Comparison of ENCODE assay signal across 17 cellular contexts in the genomic region with DNA sequence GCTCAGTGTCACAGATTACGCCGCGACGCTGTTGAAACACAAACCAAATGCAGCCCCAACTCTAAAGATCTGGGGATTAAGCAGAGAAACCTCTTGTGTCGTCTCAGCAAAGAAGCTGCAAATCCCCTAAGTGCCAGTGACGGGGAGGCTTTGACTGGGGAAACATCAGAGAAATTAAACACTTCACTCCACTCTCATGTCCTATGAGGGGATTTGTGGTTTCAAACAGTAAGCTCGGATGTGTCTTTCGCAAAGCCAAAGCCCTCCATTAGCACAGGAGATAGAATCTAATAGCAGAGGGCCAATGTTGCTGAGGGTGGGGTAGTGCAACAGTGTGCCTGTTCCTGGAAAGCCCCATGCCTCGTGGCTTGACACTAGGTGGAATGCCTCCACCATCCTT.
DNase-seq lines count a peak whose midpoint lies in the region; FAIRE-seq and TF ChIP-seq lines count a peak whose summit lies in the region.
"Had no signal": no experiment of that assay in that cellular context is flagged by ENCODE, and none has a peak within 500 bp of the region (broad histone marks: within the 10 kb centered on the region; RNA-seq: fewer than 3 reads in every experiment).

No MANE protein-coding gene starts in this region.

- peak; percentile 89 for FAIRE-seq in D721Med (lab: Jason Lieb, UNC)
- FAIRE-seq: G401.6, GM12892 had no signal

- H3K4me1 Mint-ChIP-seq in nephron progenitor cell = peaks cover 61% of the 10 kb centered on the region
- H3K4me1 Mint-ChIP-seq: CD4-positive, CD25-positive, alpha-beta regulatory T cell had no signal

- no peak overlapping the region for H2AFZ ChIP-seq in smooth muscle cell (ENCODE audit: low read depth)
- H2AFZ ChIP-seq: GM23338 had no signal

- H3K4me2 ChIP-seq in smooth muscle cell = peak overlapping the region; percentile 46
- H3K4me2 ChIP-seq: BLaER1, GM23338 had no signal

- no peaks in the 10 kb centered on the region for H3K36me3 ChIP-seq in smooth muscle cell (ENCODE audit: low read depth)
- H3K36me3 ChIP-seq: BLaER1 had no signal

- H3K27me3 ChIP-seq in smooth muscle cell (ENCODE audit: low read depth) = peaks cover 57% of the 10 kb centered on the region
- H3K27me3 ChIP-seq: BLaER1 had no signal

- H3K27ac Mint-ChIP-seq in nephron progenitor cell = peak overlapping the region; percentile 96
- H3K27ac Mint-ChIP-seq: CD4-positive, CD25-positive, alpha-beta regulatory T cell; GM23338; H9 had no signal

- no peak overlapping the region for H3K9ac ChIP-seq in smooth muscle cell (ENCODE audit: low read depth)
- H3K9ac ChIP-seq: BLaER1 had no signal

- peaks cover 4% of the 10 kb centered on the region for H3K36me3 Mint-ChIP-seq in nephron progenitor cell (ENCODE audit: low read depth)
- H3K36me3 Mint-ChIP-seq: CD4-positive, CD25-positive, alpha-beta regulatory T cell had no signal

- H3K4me3 Mint-ChIP-seq in nephron progenitor cell = no peak overlapping the region
- H3K4me3 Mint-ChIP-seq: CD4-positive, CD25-positive, alpha-beta regulatory T cell; GM23338; H9 had no signal

- peaks cover 11% of the 10 kb centered on the region for H3K4me1 ChIP-seq in smooth muscle cell (ENCODE audit: low read depth)
- H3K4me1 ChIP-seq: BLaER1 had no signal

- 16% methylated on average over 9 of the region's 9 CpGs for WGBS in smooth muscle cell (ENCODE audit: low lambda C conversion rate)

- no peaks in the 10 kb centered on the region for H3K79me2 ChIP-seq in smooth muscle cell (ENCODE audit: low read depth)

- no peaks in the 10 kb centered on the region for H3F3A ChIP-seq in smooth muscle cell (ENCODE audit: low read depth)

- H4K20me1 ChIP-seq in smooth muscle cell (ENCODE audit: low read depth) = no peaks in the 10 kb centered on the region
- H4K20me1 ChIP-seq: BLaER1 had no signal

- H3K27ac ChIP-seq in smooth muscle cell (ENCODE audit: low read depth) = no peak overlapping the region
- H3K27ac ChIP-seq: BLaER1 had no signal

- DNase-seq in D721Med (ENCODE audit: insufficient read length, low spot score) (peak; percentile 74), NCI-H82 treated with DMSO at 0.1 percent for 48 hours (lab: John Stamatoyannopoulos, UW; ENCODE audit: unreplicated experiment) (peak; percentile 88), nephron progenitor cell (no peak), smooth muscle cell (lab: John Stamatoyannopoulos, UW; ENCODE audit: unreplicated experiment) (no peak), CD1c-positive myeloid dendritic cell (ENCODE audit: extremely low spot score) (no peak)
- no peak for DNase-seq in stimulated activated CD4-positive, alpha-beta T cell treated with anti-CD3 and anti-CD28 coated beads, Interleukin-4, amount 100 ng/mL, for 1 hour
- DNase-seq in stimulated activated CD4-positive, alpha-beta T cell treated with anti-CD3 and anti-CD28 coated beads, Interleukin-15, amount 100 ng/mL, for 24 hours = no peak
- DNase-seq: 8988T; AML-193; CD4-positive, CD25-positive, alpha-beta regulatory T cell; DMS79; H9; IMR-90 had no signal

- H3K9me3 Mint-ChIP-seq in nephron progenitor cell = peaks cover 7% of the 10 kb centered on the region
- H3K9me3 Mint-ChIP-seq: H9 had no signal

- H3K9me3 ChIP-seq in smooth muscle cell (replicated peaks; ENCODE audit: low read depth) = no peaks in the 10 kb centered on the region
- H3K9me3 ChIP-seq: BLaER1 had no signal

- no peaks in the 10 kb centered on the region for H3K27me3 Mint-ChIP-seq in nephron progenitor cell (ENCODE audit: low read depth, poor library complexity)

- TF ChIP-seq CTCF in D721Med (IDR thresholded peaks at IDR 0.05; ENCODE audit: insufficient read depth, missing control alignments) (no peak), nephron progenitor cell (IDR thresholded peaks at IDR 0.05) (no peak), smooth muscle cell (IDR thresholded peaks at IDR 0.05; ENCODE audit: borderline replicate concordance, insufficient read depth, poor library complexity, severe bottlenecking) (no peak)

- H3K4me3 ChIP-seq in smooth muscle cell = no peak overlapping the region
- H3K4me3 ChIP-seq: BLaER1, GM23338 had no signal

Comparison
In these comparisons a context has a peak if more than half of its experiments do, and no peak if none do; other contexts are left out.
1. DNase-seq: peak in D721Med (single experiment) and NCI-H82 treated with DMSO at 0.1 percent for 48 hours (single experiment); none in nephron progenitor cell (single experiment), smooth muscle cell (single experiment), CD1c-positive myeloid dendritic cell (single experiment), stimulated activated CD4-positive, alpha-beta T cell treated with anti-CD3 and anti-CD28 coated beads, Interleukin-4, amount 100 ng/mL, for 1 hour (single experiment) and stimulated activated CD4-positive, alpha-beta T cell treated with anti-CD3 and anti-CD28 coated beads, Interleukin-15, amount 100 ng/mL, for 24 hours (single experiment).